ENCODE assay signal across 27 cellular contexts in the genomic region with DNA sequence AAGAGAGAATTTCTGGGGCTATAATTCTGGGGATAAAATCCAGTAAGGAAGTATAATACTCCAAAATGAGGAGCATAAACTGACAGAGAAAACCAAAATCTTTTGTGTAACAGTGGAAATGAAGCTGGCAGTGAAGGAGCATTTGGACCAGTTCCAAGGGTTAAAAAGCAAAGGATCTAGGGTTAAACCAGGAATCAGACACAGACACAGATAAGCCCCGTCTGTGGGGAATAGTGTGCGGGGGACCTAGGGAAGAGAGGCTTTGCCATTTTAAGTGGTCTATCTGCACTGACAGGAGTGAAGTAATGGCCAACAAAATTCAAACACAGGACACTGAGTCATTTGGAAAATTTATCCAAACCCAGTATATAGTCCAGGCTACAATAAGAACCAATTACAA. TPM values are rescaled to one million over a fixed set of nuclear protein-coding genes. Genes with fewer than 3 reads are reported as not detected.
DNase-seq lines count a peak whose midpoint lies in the region; ATAC-seq, FAIRE-seq and TF ChIP-seq lines count a peak whose summit lies in the region.
"Had no signal": no experiment of that assay in that cellular context is flagged by ENCODE, and none has a peak within 500 bp of the region (broad histone marks: within the 10 kb centered on the region; RNA-seq: fewer than 3 reads in every experiment).

No MANE protein-coding gene starts in this region.

- no peak for DNase-seq in activated T-cell treated with anti-CD3 and anti-CD28 coated beads, Interleukin-2, amount 50 U/mL, for 24 hours
- no peak for DNase-seq in activated T-cell treated with anti-CD3 and anti-CD28 coated beads, Interleukin-2, amount 50 U/mL, for 48 hours
- DNase-seq in right lobe of liver (no peak), HepG2 (ENCODE audit: low spot score) (no peak), left lobe of liver (ENCODE audit: low spot score) (no peak), SW480 (ENCODE audit: low spot score) (no peak), mesendoderm (no peak)
- DNase-seq: 8988T; ACHN; AML-193; BE2C; CD4-positive, alpha-beta T cell; CD8-positive, alpha-beta memory T cell; DMS 273 treated with DMSO at 0.1 percent for 48 hours; DMS79; EL; GDM1; GM23248; H7; HCEC 1CT had no signal

- no peak for TF ChIP-seq RAD21 in HepG2 (CRISPR knock-in tag; IDR thresholded peaks at IDR 0.05)

- no peak overlapping the region for H3K56ac ChIP-seq in mesendoderm (ENCODE audit: low read length)

- no peaks in the 10 kb centered on the region for H3K9me3 Mint-ChIP-seq in activated T-cell treated with anti-CD3 and anti-CD28 coated beads, Interleukin-2, amount 50 U/mL, for 24 hours
- H3K9me3 Mint-ChIP-seq: CD14-positive monocyte; CD4-positive, alpha-beta T cell; CD8-positive, alpha-beta memory T cell had no signal

- no peak overlapping the region for H4K8ac ChIP-seq in mesendoderm (ENCODE audit: low read depth, low read length)

- intact Hi-C loops in right lobe of liver (cut with DNase I): no loop called here
- intact Hi-C loops in HepG2 (cut with micrococcal nuclease; ENCODE audit: unreplicated experiment): no loop called here

- no peak for FAIRE-seq in HepG2 (lab: Jason Lieb, UNC)
- FAIRE-seq: A549, D721Med, GM12878, GM19239, H1 had no signal

- no peaks in the 10 kb centered on the region for H3K79me1 ChIP-seq in mesendoderm (ENCODE audit: low read length)

- H4K20me1 ChIP-seq in HepG2 (ENCODE audit: insufficient read depth, low read length): no peaks in the 10 kb centered on the region

- in situ Hi-C loops in HepG2 (cut with HindIII; ENCODE audit: extremely low pct_ligation_motif_present, low pct_unique_long_range_greater_than_20kb): no loop called here

- no peak overlapping the region for H3K18ac ChIP-seq in mesendoderm (ENCODE audit: low read length)

- no peak overlapping the region for H4K5ac ChIP-seq in mesendoderm (ENCODE audit: low read length)

- no peak overlapping the region for H3K4ac ChIP-seq in mesendoderm (ENCODE audit: low read depth, low read length)

- peaks cover 7% of the 10 kb centered on the region for H3K4me1 Mint-ChIP-seq in activated T-cell treated with anti-CD3 and anti-CD28 coated beads, Interleukin-2, amount 50 U/mL, for 24 hours (ENCODE audit: low read depth)
- H3K4me1 Mint-ChIP-seq: CD14-positive monocyte had no signal

- CTCF ChIA-PET in HepG2 (lab: Yijun Ruan, JAX; ENCODE audit: low intra/inter-chr PET ratio, low total read pairs): no interaction called here

- POLR2A ChIA-PET in HepG2 (lab: Yijun Ruan, JAX): no interaction called here

- no peak overlapping the region for H3K27ac ChIP-seq in right lobe of liver
- no peak overlapping the region for H3K27ac ChIP-seq in HepG2 (ENCODE audit: extremely low read length, insufficient read depth, low read length)
- H3K27ac ChIP-seq in mesendoderm (ENCODE audit: low read depth, low read length): no peak overlapping the region
- H3K27ac ChIP-seq: A549; BLaER1 treated with 17β-estradiol and CSF1 and Interleukin-3, amounts not matched to agents 10 nM and 100 nM; GM23248 had no signal

- peaks cover 92% of the 10 kb centered on the region for H3K36me3 Mint-ChIP-seq in activated T-cell treated with anti-CD3 and anti-CD28 coated beads, Interleukin-2, amount 50 U/mL, for 24 hours (ENCODE audit: low read depth)

- H3K4me3 ChIP-seq in right lobe of liver (no peak overlapping the region), HepG2 (replicated peaks in 1 of 3; ENCODE audit: insufficient read depth in 1 of 3, low read depth in 2 of 3, low read length in 3 of 3) (no peak overlapping the region), mesendoderm (ENCODE audit: low read length) (no peak overlapping the region)
- H3K4me3 ChIP-seq: A549; BLaER1 treated with 17β-estradiol and CSF1 and Interleukin-3, amounts not matched to agents 10 nM and 100 nM; GM12878; GM23248 had no signal

- H3K4me3 Mint-ChIP-seq in activated T-cell treated with anti-CD3 and anti-CD28 coated beads, Interleukin-2, amount 50 U/mL, for 24 hours: no peak overlapping the region
- H3K4me3 Mint-ChIP-seq: CD14-positive monocyte; CD4-positive, alpha-beta T cell; CD8-positive, alpha-beta memory T cell had no signal

- peak; percentile 22 to 54 (median 45) for ATAC-seq in right lobe of liver
- ATAC-seq in HepG2: no peak
- peak; percentile 70 for ATAC-seq in left lobe of liver
- ATAC-seq: A549, GM12878 had no signal

- TF ChIP-seq EP300 in HepG2 (IDR thresholded peaks at IDR 0.05; ENCODE audit: low read depth in 2 of 2, low read length in 2 of 2) (no peak), HepG2 (CRISPR knock-in tag; IDR thresholded peaks at IDR 0.05; ENCODE audit: borderline replicate concordance) (no peak)

- H3K4me2 ChIP-seq in HepG2 (ENCODE audit: low read depth, low read length) (no peak overlapping the region), mesendoderm (ENCODE audit: low read length) (no peak overlapping the region)
- H3K4me2 ChIP-seq: A549; BLaER1 treated with 17β-estradiol and CSF1 and Interleukin-3, amounts not matched to agents 10 nM and 100 nM had no signal

- peak overlapping the region; percentile 26 for H3K27ac Mint-ChIP-seq in activated T-cell treated with anti-CD3 and anti-CD28 coated beads, Interleukin-2, amount 50 U/mL, for 24 hours
- H3K27ac Mint-ChIP-seq: CD4-positive, alpha-beta T cell had no signal

- H3K23ac ChIP-seq in mesendoderm (ENCODE audit: low read length): no peak overlapping the region

- H3K4me1 ChIP-seq in right lobe of liver (no peaks in the 10 kb centered on the region), HepG2 (ENCODE audit: insufficient read depth, low read length) (no peaks in the 10 kb centered on the region), mesendoderm (ENCODE audit: control insufficient read depth, low read depth, low read length) (no peaks in the 10 kb centered on the region)
- H3K4me1 ChIP-seq: A549; BE2C; BLaER1 treated with 17β-estradiol and CSF1 and Interleukin-3, amounts not matched to agents 10 nM and 100 nM had no signal

- no TSS peak for BruUV-seq in HepG2 (replicated peaks; lab: Mats Ljungman, UMichigan)

- H2AFZ ChIP-seq in HepG2 (ENCODE audit: low read length): no peak overlapping the region
- H2AFZ ChIP-seq: GM23248 had no signal

- H3K9ac ChIP-seq in HepG2 (ENCODE audit: insufficient read depth, low read depth, low read length) (no peak overlapping the region), mesendoderm (ENCODE audit: low read length) (no peak overlapping the region)
- H3K9ac ChIP-seq: BLaER1 treated with 17β-estradiol and CSF1 and Interleukin-3, amounts not matched to agents 10 nM and 100 nM; GM23248 had no signal

- no peak overlapping the region for H2AK5ac ChIP-seq in mesendoderm (ENCODE audit: low read length)

- no peaks in the 10 kb centered on the region for H3K27me3 Mint-ChIP-seq in activated T-cell treated with anti-CD3 and anti-CD28 coated beads, Interleukin-2, amount 50 U/mL, for 24 hours
- H3K27me3 Mint-ChIP-seq: CD4-positive, alpha-beta T cell; CD8-positive, alpha-beta memory T cell had no signal

- H3K79me2 ChIP-seq in HepG2 (ENCODE audit: insufficient read depth, low read length): no peaks in the 10 kb centered on the region
- H3K79me2 ChIP-seq in mesendoderm (ENCODE audit: control insufficient read depth, insufficient read depth, low read length): no peaks in the 10 kb centered on the region

- H2BK5ac ChIP-seq in mesendoderm (ENCODE audit: low read length): no peak overlapping the region

- H3K36me3 ChIP-seq in right lobe of liver: peaks cover 0 to 69% (median 22%) of the 10 kb centered on the region in 4 donors
- H3K36me3 ChIP-seq in HepG2 (replicated peaks in 1 of 2; ENCODE audit: control insufficient read depth in 1 of 2, insufficient read depth in 2 of 2, low read length in 2 of 2): peaks cover 48 to 92% of the 10 kb centered on the region in 2 experiments
- peaks cover 16% of the 10 kb centered on the region for H3K36me3 ChIP-seq in mesendoderm (ENCODE audit: control insufficient read depth, insufficient read depth, low read length)
- H3K36me3 ChIP-seq: BE2C had no signal

- no peak overlapping the region for H2BK15ac ChIP-seq in mesendoderm (replicated peaks; ENCODE audit: low read depth)

- WGBS in right lobe of liver (ENCODE audit: insufficient coverage, low coverage, low lambda C conversion rate, missing lambda C conversion rate): 14% methylated on average over 2 of the region's 2 CpGs
- 95% methylated on average over 2 of the region's 2 CpGs for WGBS in HepG2 (ENCODE audit: low lambda C conversion rate)
- WGBS in mesendoderm (ENCODE audit: extremely low coverage, insufficient coverage, low lambda C conversion rate): no CpG with 5 or more reads among the region's 2 CpGs

- TF ChIP-seq CTCF in right lobe of liver (IDR thresholded peaks at IDR 0.05) (no peak), HepG2 (CRISPR knock-in tag; IDR thresholded peaks at IDR 0.05) (no peak)

- H3K9me3 ChIP-seq in right lobe of liver (no peaks in the 10 kb centered on the region), HepG2 (ENCODE audit: low read length) (no peaks in the 10 kb centered on the region)
- H3K9me3 ChIP-seq: A549; BE2C; BLaER1 treated with 17β-estradiol and CSF1 and Interleukin-3, amounts not matched to agents 10 nM and 100 nM had no signal

- no peak for TF ChIP-seq POLR2A in right lobe of liver (IDR thresholded peaks at IDR 0.05)
- TF ChIP-seq POLR2A in HepG2 (IDR thresholded peaks at IDR 0.05; ENCODE audit: insufficient read depth in 1 of 2, low read depth in 2 of 2, low read length in 2 of 2): no peak

- no peaks in the 10 kb centered on the region for H3K27me3 ChIP-seq in right lobe of liver
- H3K27me3 ChIP-seq in HepG2 (ENCODE audit: control insufficient read depth in 1 of 2, insufficient read depth in 2 of 2, low read length in 2 of 2): no peaks in the 10 kb centered on the region
- H3K27me3 ChIP-seq in mesendoderm (ENCODE audit: insufficient read depth, low read length, poor library complexity): no peaks in the 10 kb centered on the region
- H3K27me3 ChIP-seq: BE2C; BLaER1 treated with 17β-estradiol and CSF1 and Interleukin-3, amounts not matched to agents 10 nM and 100 nM had no signal

- H2BK120ac ChIP-seq in mesendoderm (ENCODE audit: low read depth, low read length): no peak overlapping the region

RNA-seq across cellular contexts. Expression of a gene that starts 23.4 kb away (rescaled TPM):
- total RNA-seq in right lobe of liver: 10 to 100 TPM in 2 of 6 experiments, 1 to 10 TPM in 4; 5.0 to 11.5 (median 9.1) TPM
- total RNA-seq in HepG2 (2016; rRNA removed; fragmentation: Illumina TruSeq; extraction: Trizol): 11.1 and 14.5 TPM in 2 replicates
- total RNA-seq in HepG2 (2016; cell fraction: cytosol; rRNA removed; fragmentation: Illumina TruSeq; extraction: Trizol; ENCODE audit: low read depth): 4.8 and 5.0 TPM in 2 replicates
- 9.6 and 12.8 TPM in 2 replicates for total RNA-seq in HepG2 (2016; cell fraction: insoluble cytoplasmic fraction; rRNA removed; fragmentation: Illumina TruSeq; extraction: Trizol)
- 9.9 and 10.8 TPM in 2 replicates for total RNA-seq in HepG2 (2016; cell fraction: membrane; rRNA removed; fragmentation: Illumina TruSeq; extraction: Trizol)
- total RNA-seq in HepG2 (2016; cell fraction: nucleus; rRNA removed; fragmentation: Illumina TruSeq; extraction: Trizol): 9.9 and 12.6 TPM in 2 replicates
- 16.3 and 18.6 TPM in 2 replicates for polyA plus RNA-seq in HepG2 (2011; rRNA removed)
- polyA plus RNA-seq in HepG2 (2011; cell fraction: cytosol; rRNA removed): 5.3 and 5.8 TPM in 2 replicates
- polyA plus RNA-seq in HepG2 (2011; cell fraction: nucleus; rRNA removed): 20.4 and 27.2 TPM in 2 replicates
- 14.8 and 16.7 TPM in 2 replicates for polyA plus RNA-seq in HepG2 (2012)
- polyA plus RNA-seq in HepG2 (2016; cell fraction: cytosol; fragmentation: Illumina TruSeq; extraction: Trizol; ENCODE audit: low read depth): 2.2 and 2.7 TPM in 2 replicates
- polyA plus RNA-seq in HepG2 (2016; cell fraction: insoluble cytoplasmic fraction; fragmentation: Illumina TruSeq; extraction: Trizol; ENCODE audit: low read depth): 22.5 and 29.3 TPM in 2 replicates
- polyA plus RNA-seq in HepG2 (2016; cell fraction: membrane; fragmentation: Illumina TruSeq; extraction: Trizol; ENCODE audit: low read depth): 7.3 and 8.9 TPM in 2 replicates
- polyA plus RNA-seq in HepG2 (2016; cell fraction: nucleus; fragmentation: Illumina TruSeq; extraction: Trizol; ENCODE audit: insufficient read depth, low read depth): 20.0 and 21.0 TPM in 2 replicates
- polyA minus RNA-seq in HepG2 (2011; rRNA and poly(A)+ RNA removed; ENCODE audit: low replicate concordance): 28.1 and 54.4 TPM in 2 replicates
- polyA minus RNA-seq in HepG2 (2011; cell fraction: cytosol; rRNA and poly(A)+ RNA removed): 11.8 and 13.8 TPM in 2 replicates
- 16.5 and 19.1 TPM in 2 replicates for polyA minus RNA-seq in HepG2 (2011; cell fraction: nucleus; rRNA and poly(A)+ RNA removed)
- total RNA-seq in left lobe of liver: 12.3 TPM
- 27.3 TPM for polyA plus RNA-seq in mesendoderm (2013, experiment 1 of 2)
- 27.5 TPM for polyA plus RNA-seq in mesendoderm (2013, experiment 2 of 2)
